Comparison of ENCODE assay signal across 8 cellular contexts in genomic region chr3:17742092-17742836, GRCh38. TPM values are rescaled to one million over a fixed set of nuclear protein-coding genes. Genes with fewer than 3 reads are reported as not detected.
A peak's percentile ranks its signal among the peaks of the same experiment; 100 is the strongest.
DNase-seq lines count a peak whose midpoint lies in the region; ATAC-seq, FAIRE-seq and TF ChIP-seq lines count a peak whose summit lies in the region.

Gene TBC1D5 (minus strand): TSS chr3:17742631. CDS start chr3:17508570, 234,061 bp downstream.

- peak within 1 kb of the TSS; percentile 95 for H3K27ac ChIP-seq in vagina

- no peaks in the 10 kb centered on the region for H3K9me3 ChIP-seq in vagina

- peak within 1 kb of the TSS; percentile 81 to 99 for H3K4me3 ChIP-seq in vagina

- peak; percentile 84 for DNase-seq in GM12891 (ENCODE audit: insufficient read length, low spot score)
- DNase-seq in NCI-H1417 (lab: John Stamatoyannopoulos, UW): peak; percentile 93 to 97 (median 95)
- peak; percentile 95 for DNase-seq in amniotic stem cell (lab: John Stamatoyannopoulos, UW)
- DNase-seq in left ventricle myocardium superior: peak; percentile 99
- peak; percentile 87 for DNase-seq in pulmonary artery endothelial cell (ENCODE audit: low read depth, low spot score)
- DNase-seq in vagina (ENCODE audit: extremely low spot score in 2 of 2): no peak

- TF ChIP-seq POLR2A in GM12891 (IDR thresholded peaks at IDR 0.05; ENCODE audit: low read depth, low read length) (no peak), vagina (IDR thresholded peaks at IDR 0.05) (peak in 1 of 2 donors; percentile 76)

- intact Hi-C loops in T-helper 1 cell treated with Interleukin-12 subunit alpha and Interleukin-12 subunit beta and Interleukin-4 antibody, amounts not matched to agents 30 ng/mL and 1 ng/mL, for 36 hours (cut with micrococcal nuclease): loop anchor here (1.0 to 10.0 kb wide), 13 partner anchors 8 to 1477 kb away; partner anchors contain the start of genes DPH3, OXNAD1 and PLCL2
- intact Hi-C loops in left ventricle myocardium superior (cut with micrococcal nuclease): no loop called here
- intact Hi-C loops in vagina (cut with DNase I): no loop called here

- H3K4me1 ChIP-seq in vagina: peaks cover 36% of the 10 kb centered on the region

- no peaks in the 10 kb centered on the region for H3K36me3 ChIP-seq in vagina

- peak; percentile 95 for FAIRE-seq in GM12891 (lab: Jason Lieb, UNC)

- peak in 1 of 3 experiments; percentile 5 for TF ChIP-seq CTCF in vagina (IDR thresholded peaks at IDR 0.05)

- no peaks in the 10 kb centered on the region for H3K27me3 ChIP-seq in vagina

- peak; percentile 79 for ATAC-seq in HG02759 (IDR thresholded peaks at IDR 0.05; ENCODE audit: unreplicated experiment)
- ATAC-seq in left ventricle myocardium superior: peak; percentile 95

TF ChIP-seq in GM12891, 5 proteins besides CTCF, POLR2A, EP300 and RAD21:
- TF ChIP-seq TAF1 (IDR thresholded peaks at IDR 0.05; ENCODE audit: low read depth, low read length): peak; percentile 47; the same call in 1 of the 2 replicates
- TF ChIP-seq SPI1 (IDR thresholded peaks at IDR 0.05; ENCODE audit: low read depth, low read length): no peak
- peak; percentile 30; the same call in 1 of the 2 replicates for TF ChIP-seq POU2F2 (IDR thresholded peaks at IDR 0.05; ENCODE audit: low read depth, low read length)
- TF ChIP-seq POLR2AphosphoS5 (IDR thresholded peaks at IDR 0.05; ENCODE audit: low read depth, low read length): peak; percentile 50
- TF ChIP-seq PAX5 (IDR thresholded peaks at IDR 0.05; ENCODE audit: insufficient read depth, low read length, severe bottlenecking): no peak

RNA-seq across cellular contexts. Expression of gene TBC1D5, which starts in this region (rescaled TPM):
- 17.4 TPM for polyA plus RNA-seq in GM12891 (2012; ENCODE audit: low read depth, missing spikeins)
- total RNA-seq in T-helper 1 cell treated with Interleukin-12 subunit alpha and Interleukin-12 subunit beta and Interleukin-4 antibody, amounts not matched to agents 30 ng/mL and 1 ng/mL, for 36 hours: 37.9 and 41.4 TPM in 2 replicates
- 27.1 TPM for total RNA-seq in left ventricle myocardium superior
- 67.7 and 91.8 TPM in 2 replicates for total RNA-seq in pulmonary artery endothelial cell
- total RNA-seq in vagina: 48.1 TPM

Comparison
In these comparisons a context has a peak if more than half of its experiments do, and no peak if none do; other contexts are left out.
1. DNase-seq: peak in GM12891 (single experiment), NCI-H1417 (3 of 3), amniotic stem cell (single experiment), left ventricle myocardium superior (single experiment) and pulmonary artery endothelial cell (single experiment); none in vagina (0 of 2).